ENCODE assay signal across 25 cellular contexts in the genomic region with DNA sequence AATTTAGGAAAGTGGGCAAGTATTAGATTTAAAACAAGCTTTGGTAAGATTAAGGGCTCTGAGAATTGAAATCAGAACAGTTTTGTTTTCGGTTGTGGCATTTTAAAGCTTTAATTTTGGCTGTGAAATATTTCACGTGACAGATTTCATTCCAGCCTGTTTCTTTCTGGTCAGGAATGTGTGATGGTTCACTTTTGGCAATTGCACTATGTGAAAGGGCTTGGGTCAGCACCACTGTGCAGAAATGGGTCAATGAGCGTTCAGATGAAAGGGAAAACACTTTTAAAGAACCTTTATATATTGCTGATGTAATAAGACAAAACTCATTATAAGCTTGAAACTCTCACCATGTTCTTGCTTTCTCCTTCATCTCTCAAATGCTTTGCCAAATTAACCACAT. TPM values are rescaled to one million over a fixed set of nuclear protein-coding genes. Genes with fewer than 3 reads are reported as not detected.
DNase-seq lines count a peak whose midpoint lies in the region; ATAC-seq and TF ChIP-seq lines count a peak whose summit lies in the region.
"Had no signal": no experiment of that assay in that cellular context is flagged by ENCODE, and none has a peak within 500 bp of the region (broad histone marks: within the 10 kb centered on the region; RNA-seq: fewer than 3 reads in every experiment).

No MANE protein-coding gene starts in this region.

- intact Hi-C loops in left ventricle myocardium superior (cut with micrococcal nuclease) (no loop called here), sigmoid colon (cut with DNase I) (no loop called here)
- intact Hi-C loops in CD4-positive, alpha-beta T cell (cut with DNase I, micrococcal nuclease) = no loop called here

- WGBS in sigmoid colon, 2 donors = 52 to 53% methylated on average over 3 of the region's 3 CpGs

- peak overlapping the region; percentile 30 for H3K27ac ChIP-seq in cingulate gyrus (ENCODE audit: low read depth, low read length)
- H3K27ac ChIP-seq in sigmoid colon = peak overlapping the region in 3 of 4 donors; percentile 39 to 63 (median 47)
- H3K27ac ChIP-seq in CD4-positive, alpha-beta T cell (ENCODE audit: low read depth, low read length) = no peak overlapping the region
- H3K27ac ChIP-seq: brain microvascular endothelial cell had no signal

- H3K27ac Mint-ChIP-seq in CD4-positive, alpha-beta T cell = no peak overlapping the region
- no peak overlapping the region for H3K27ac Mint-ChIP-seq in type B pancreatic cell
- H3K27ac Mint-ChIP-seq: activated naive CD4-positive, alpha-beta T cell treated with anti-CD3 and anti-CD28 coated beads, Interleukin-2, amount 50 U/mL, for 24 hours; T-cell had no signal

- H3K4me1 Mint-ChIP-seq in CD4-positive, alpha-beta T cell (ENCODE audit: low read depth) = peaks cover 8% of the 10 kb centered on the region
- H3K4me1 Mint-ChIP-seq in type B pancreatic cell (ENCODE audit: unreplicated experiment) = peaks cover 8% of the 10 kb centered on the region

- POLR2A ChIA-PET in CD4-positive, alpha-beta T cell (lab: Charles Lee) = no interaction called here

- no peaks in the 10 kb centered on the region for H3K27me3 ChIP-seq in sigmoid colon
- H3K27me3 ChIP-seq in CD4-positive, alpha-beta T cell (ENCODE audit: control insufficient read depth, insufficient read depth, low read length) = no peaks in the 10 kb centered on the region
- H3K27me3 ChIP-seq: brain microvascular endothelial cell had no signal

- H3K4me1 ChIP-seq in sigmoid colon = peaks cover 0 to 32% (median 16%) of the 10 kb centered on the region in 4 donors

- H3K36me3 Mint-ChIP-seq in CD4-positive, alpha-beta T cell (ENCODE audit: low read depth) = peaks cover 38% of the 10 kb centered on the region
- peaks cover 3% of the 10 kb centered on the region for H3K36me3 Mint-ChIP-seq in type B pancreatic cell

- no peak for TF ChIP-seq EP300 in sigmoid colon (IDR thresholded peaks at IDR 0.05)

- H3K9me3 Mint-ChIP-seq in CD4-positive, alpha-beta T cell = no peaks in the 10 kb centered on the region
- H3K9me3 Mint-ChIP-seq in type B pancreatic cell = no peaks in the 10 kb centered on the region
- H3K9me3 Mint-ChIP-seq: activated naive CD4-positive, alpha-beta T cell treated with anti-CD3 and anti-CD28 coated beads, Interleukin-2, amount 50 U/mL, for 24 hours; T-cell had no signal

- TF ChIP-seq POLR2A in sigmoid colon (IDR thresholded peaks at IDR 0.05) = no peak

- no peak overlapping the region for H3K4me3 Mint-ChIP-seq in CD4-positive, alpha-beta T cell
- no peak overlapping the region for H3K4me3 Mint-ChIP-seq in type B pancreatic cell
- H3K4me3 Mint-ChIP-seq: activated naive CD4-positive, alpha-beta T cell treated with anti-CD3 and anti-CD28 coated beads, Interleukin-2, amount 50 U/mL, for 24 hours; CD4-positive, CD25-positive, alpha-beta regulatory T cell; T-cell had no signal

- no peaks in the 10 kb centered on the region for H3K36me3 ChIP-seq in sigmoid colon
- H3K36me3 ChIP-seq: brain microvascular endothelial cell had no signal

- H3K27me3 Mint-ChIP-seq in CD4-positive, alpha-beta T cell = no peaks in the 10 kb centered on the region
- no peaks in the 10 kb centered on the region for H3K27me3 Mint-ChIP-seq in type B pancreatic cell
- H3K27me3 Mint-ChIP-seq: activated naive CD4-positive, alpha-beta T cell treated with anti-CD3 and anti-CD28 coated beads, Interleukin-2, amount 50 U/mL, for 24 hours; CD4-positive, CD25-positive, alpha-beta regulatory T cell; T-cell had no signal

- TF ChIP-seq CTCF in sigmoid colon (IDR thresholded peaks at IDR 0.05) (no peak), type B pancreatic cell (conservative IDR thresholded peaks at IDR 0.05) (no peak)
- TF ChIP-seq CTCF in CD4-positive, alpha-beta T cell (IDR thresholded peaks at IDR 0.05) = no peak

- CTCF ChIA-PET in CD4-positive, alpha-beta T cell (lab: Charles Lee) = no interaction called here

- DNase-seq in Ammon's horn (ENCODE audit: low spot score) (peak; percentile 14), left ventricle myocardium superior (no peak), sigmoid colon (no peak), type B pancreatic cell (ENCODE audit: extremely low spot score, unreplicated experiment) (no peak), NCI-H2227 treated with DMSO at 0.1 percent for 48 hours (lab: John Stamatoyannopoulos, UW) (no peak)
- no peak for DNase-seq in CD4-positive, alpha-beta T cell
- DNase-seq: ACHN; activated CD4-positive, alpha-beta T cell treated with anti-CD3 and anti-CD28 coated beads for 1 hour; brain microvascular endothelial cell; CD4-positive, CD25-positive, alpha-beta regulatory T cell; dermis blood vessel endothelial cell; foreskin melanocyte; kidney glomerular epithelial cell; MM.1S; NCI-H1436 treated with DMSO at 0.1 percent for 48 hours; NCI-H2171 treated with DMSO at 0.1 percent for 48 hours; NCI-H82; posterior cingulate gyrus; SIG-M5; substantia nigra; T-cell had no signal

- no peak overlapping the region for H3K4me3 ChIP-seq in sigmoid colon
- H3K4me3 ChIP-seq: GM12878 had no signal

- H3K9me3 ChIP-seq in sigmoid colon = no peaks in the 10 kb centered on the region
- H3K9me3 ChIP-seq in CD4-positive, alpha-beta T cell (ENCODE audit: control insufficient read depth, low read length) = no peaks in the 10 kb centered on the region

- peak; percentile 67 for ATAC-seq in left ventricle myocardium superior
- no peak for ATAC-seq in CD4-positive, alpha-beta T cell (ENCODE audit: poor library complexity)
- no peak for ATAC-seq in GM21737 (IDR thresholded peaks at IDR 0.05; ENCODE audit: unreplicated experiment)
- ATAC-seq: GM12878, T-cell had no signal

RNA-seq across cellular contexts. Expression of a gene that starts 17.1 kb away (rescaled TPM):
- total RNA-seq in left ventricle myocardium superior = 32.6 TPM
- total RNA-seq in sigmoid colon = 10 to 100 TPM in 3 of 4 donors, 1 to 10 TPM in 1; 9.2 to 15.5 (median 13.2) TPM
- polyA plus RNA-seq in sigmoid colon = 1 to 10 TPM; 5.3 to 6.0 (median 5.6) TPM
- 1 to 10 TPM; 7.2 to 8.2 TPM for total RNA-seq in CD4-positive, alpha-beta T cell
- total RNA-seq in type B pancreatic cell (ENCODE audit: low replicate concordance) = 14.5 and 16.5 TPM in 2 replicates
